ENCODE assay signal across 19 cellular contexts in the genomic region with DNA sequence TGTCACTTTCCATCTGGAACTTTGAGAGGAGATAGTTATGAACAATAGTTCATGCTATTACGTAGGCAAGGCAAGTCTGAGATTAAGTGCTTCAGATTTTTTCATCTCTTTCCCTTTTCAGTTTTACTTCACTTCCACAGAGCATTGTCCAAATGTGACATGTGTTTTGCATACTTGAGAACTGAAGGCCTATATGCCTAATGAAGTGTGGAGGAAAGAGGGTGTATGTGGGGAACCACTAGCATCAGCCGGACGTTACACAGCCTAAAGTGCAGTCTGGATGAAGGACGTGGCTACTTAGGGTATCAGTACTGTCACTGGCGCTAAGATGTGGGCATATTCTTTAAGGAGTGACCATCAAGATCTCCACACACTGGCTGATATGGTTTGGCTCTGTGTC. TPM values are rescaled to one million over a fixed set of nuclear protein-coding genes. Genes with fewer than 3 reads are reported as not detected.
DNase-seq lines count a peak whose midpoint lies in the region; ATAC-seq, FAIRE-seq and TF ChIP-seq lines count a peak whose summit lies in the region.
"Had no signal": no experiment of that assay in that cellular context is flagged by ENCODE, and none has a peak within 500 bp of the region (broad histone marks: within the 10 kb centered on the region; RNA-seq: fewer than 3 reads in every experiment).

No MANE protein-coding gene starts in this region.

- H4K20me1 ChIP-seq in IMR-90 (ENCODE audit: insufficient read depth, low read length): no peaks in the 10 kb centered on the region
- H4K20me1 ChIP-seq in fibroblast of lung (ENCODE audit: control insufficient read depth, extremely low read depth, insufficient read depth, low read length): no peaks in the 10 kb centered on the region
- H4K20me1 ChIP-seq: BLaER1 treated with 17β-estradiol and CSF1 and Interleukin-3, amounts not matched to agents 10 nM and 100 nM had no signal

- H2BK15ac ChIP-seq in IMR-90 (ENCODE audit: low read depth, low read length): no peak overlapping the region

- H3K4me3 ChIP-seq in IMR-90 (ENCODE audit: insufficient read depth, low read depth, low read length): no peak overlapping the region
- no peak overlapping the region for H3K4me3 ChIP-seq in fibroblast of lung (replicated peaks in 1 of 4; ENCODE audit: control extremely low read depth in 1 of 4, insufficient read depth in 1 of 4, low read depth in 3 of 4, low read length in 4 of 4)
- H3K4me3 ChIP-seq: BLaER1 treated with 17β-estradiol and CSF1 and Interleukin-3, amounts not matched to agents 10 nM and 100 nM; HAP-1 had no signal

- no peak overlapping the region for H3K4ac ChIP-seq in IMR-90 (ENCODE audit: low read depth, low read length)

- TF ChIP-seq POLR2A in GM12892 (IDR thresholded peaks at IDR 0.05; ENCODE audit: low read depth, low read length) (no peak), IMR-90 (IDR thresholded peaks at IDR 0.05; ENCODE audit: low read depth, low read length) (no peak)

- no peak overlapping the region for H2BK5ac ChIP-seq in IMR-90 (ENCODE audit: low read depth, low read length, poor library complexity, severe bottlenecking)

- H3K9ac ChIP-seq in IMR-90 (ENCODE audit: low read depth, low read length): no peak overlapping the region
- H3K9ac ChIP-seq in fibroblast of lung (ENCODE audit: insufficient read depth, low read length): no peak overlapping the region
- H3K9ac ChIP-seq: BLaER1 treated with 17β-estradiol and CSF1 and Interleukin-3, amounts not matched to agents 10 nM and 100 nM had no signal

- H3K79me1 ChIP-seq in IMR-90 (ENCODE audit: low read depth in 1 of 2, low read length in 2 of 2): no peaks in the 10 kb centered on the region

- H2AK5ac ChIP-seq in IMR-90 (ENCODE audit: low read depth, low read length): no peak overlapping the region

- peak; percentile 5 for FAIRE-seq in GM12892 (lab: Jason Lieb, UNC)
- FAIRE-seq: D721Med, H54 had no signal

- no peak for TF ChIP-seq CTCF in IMR-90 (conservative IDR thresholded peaks at IDR 0.05; ENCODE audit: low read depth, low read length)
- TF ChIP-seq CTCF in fibroblast of lung (conservative IDR thresholded peaks at IDR 0.05 in 1 of 2, IDR thresholded peaks at IDR 0.05 in 1 of 2; ENCODE audit: low read depth in 1 of 2, low read length in 2 of 2): no peak

- H3K4me2 ChIP-seq in IMR-90 (ENCODE audit: low read depth, low read length) (no peak overlapping the region), fibroblast of lung (ENCODE audit: extremely low read depth, insufficient read depth, low read length) (no peak overlapping the region)
- H3K4me2 ChIP-seq: BLaER1 treated with 17β-estradiol and CSF1 and Interleukin-3, amounts not matched to agents 10 nM and 100 nM had no signal

- no peak overlapping the region for H3K56ac ChIP-seq in IMR-90 (ENCODE audit: extremely low read depth, insufficient read depth, low read length)

- H3K9me1 ChIP-seq in IMR-90 (ENCODE audit: insufficient read depth, low read length): no peaks in the 10 kb centered on the region

- in situ Hi-C loops in IMR-90 (cut with MboI; ENCODE audit: low sequenced_read_pairs): no loop called here

- H3K23ac ChIP-seq in IMR-90 (ENCODE audit: low read depth, low read length): no peak overlapping the region

- H2BK20ac ChIP-seq in IMR-90 (ENCODE audit: low read depth, low read length): no peak overlapping the region

- H3K27me3 ChIP-seq in IMR-90 (ENCODE audit: control insufficient read depth, insufficient read depth, low read length): no peaks in the 10 kb centered on the region
- H3K27me3 ChIP-seq in fibroblast of lung (ENCODE audit: control insufficient read depth, insufficient read depth, low read length): no peaks in the 10 kb centered on the region
- H3K27me3 ChIP-seq: BE2C; BLaER1 treated with 17β-estradiol and CSF1 and Interleukin-3, amounts not matched to agents 10 nM and 100 nM had no signal

- POLR2A ChIA-PET in IMR-90 (lab: Charles Lee; ENCODE audit: unreplicated experiment): no interaction called here

- H2AFZ ChIP-seq in IMR-90 (replicated peaks; ENCODE audit: low read length, poor library complexity) (peak overlapping the region; percentile 32), fibroblast of lung (ENCODE audit: low read length) (peak overlapping the region; percentile 13)

- DNase-seq in GM12892 (ENCODE audit: insufficient read length) (no peak), IMR-90 (no peak), fibroblast of lung (ENCODE audit: low read depth in 2 of 2) (no peak), AML-193 (lab: John Stamatoyannopoulos, UW) (no peak), midbrain (lab: John Stamatoyannopoulos, UW) (no peak), NCI-H1105 treated with DMSO at 0.1 percent for 48 hours (lab: John Stamatoyannopoulos, UW) (no peak)
- DNase-seq: BE2C; CD4-positive, alpha-beta T cell; CD8-positive, alpha-beta memory T cell; DMS 273 treated with DMSO at 0.1 percent for 48 hours; DMS79 treated with DMSO at 0.1 percent for 48 hours; GF-D8; GOT3; HFFc6 had no signal

- H3K18ac ChIP-seq in IMR-90 (ENCODE audit: low read depth, low read length): no peak overlapping the region

- no CpG with 5 or more reads among the region's 5 CpGs for WGBS in IMR-90 (ENCODE audit: extremely low coverage in 2 of 2, insufficient read length in 1 of 2), 2 experiments

- no peak overlapping the region for H4K5ac ChIP-seq in IMR-90 (ENCODE audit: low read depth, low read length)

- no peak overlapping the region for H4K8ac ChIP-seq in IMR-90 (ENCODE audit: low read depth in 2 of 2, low read length in 2 of 2)

- no peak overlapping the region for H3K14ac ChIP-seq in IMR-90 (replicated peaks; ENCODE audit: low read depth, low read length)

- CTCF ChIA-PET in IMR-90 (lab: Yijun Ruan, JAX): no interaction called here

- H4K91ac ChIP-seq in IMR-90 (ENCODE audit: insufficient read depth, low read depth, low read length): no peak overlapping the region

- H2AK9ac ChIP-seq in IMR-90 (replicated peaks; ENCODE audit: low read depth, low read length, poor library complexity): no peak overlapping the region

- intact Hi-C loops in IMR-90 (cut with micrococcal nuclease): no loop called here

- H3K27ac ChIP-seq in IMR-90 (ENCODE audit: insufficient read depth, low read length) (no peak overlapping the region), fibroblast of lung (ENCODE audit: insufficient read depth, low read length) (no peak overlapping the region)
- H3K27ac ChIP-seq: BLaER1 treated with 17β-estradiol and CSF1 and Interleukin-3, amounts not matched to agents 10 nM and 100 nM had no signal

- TF ChIP-seq RAD21 in IMR-90 (IDR thresholded peaks at IDR 0.05; ENCODE audit: low read length): no peak

- H3K36me3 ChIP-seq in IMR-90 (ENCODE audit: control insufficient read depth, insufficient read depth, low read length): no peaks in the 10 kb centered on the region
- no peaks in the 10 kb centered on the region for H3K36me3 ChIP-seq in fibroblast of lung (ENCODE audit: control insufficient read depth, insufficient read depth, low read length)
- H3K36me3 ChIP-seq: BE2C; BLaER1 treated with 17β-estradiol and CSF1 and Interleukin-3, amounts not matched to agents 10 nM and 100 nM; HAP-1 had no signal

- no peaks in the 10 kb centered on the region for H3K9me3 ChIP-seq in IMR-90 (ENCODE audit: control insufficient read depth, insufficient read depth, low read length)
- no peaks in the 10 kb centered on the region for H3K9me3 ChIP-seq in fibroblast of lung (ENCODE audit: control insufficient read depth, insufficient read depth, low read depth, low read length)
- H3K9me3 ChIP-seq: BE2C, HAP-1 had no signal

- no peaks in the 10 kb centered on the region for H3K79me2 ChIP-seq in fibroblast of lung (ENCODE audit: control insufficient read depth, insufficient read depth, low read length)

- BruUV-seq in IMR-90 (replicated peaks; lab: Mats Ljungman, UMichigan): no TSS peak

- H2BK120ac ChIP-seq in IMR-90 (ENCODE audit: low read depth, low read length): no peak overlapping the region

- dilution Hi-C loops in IMR-90 (cut with HindIII; ENCODE audit: low sequenced_read_pairs, unreplicated experiment): no loop called here

- H3K4me1 ChIP-seq in IMR-90 (ENCODE audit: control insufficient read depth, insufficient read depth, low read length) (no peaks in the 10 kb centered on the region), fibroblast of lung (ENCODE audit: control insufficient read depth, extremely low read depth, insufficient read depth, low read length) (no peaks in the 10 kb centered on the region)
- H3K4me1 ChIP-seq: BE2C; BLaER1 treated with 17β-estradiol and CSF1 and Interleukin-3, amounts not matched to agents 10 nM and 100 nM; HAP-1 had no signal

- ATAC-seq in IMR-90 (ENCODE audit: low read depth) (no peak), HG03432 (IDR thresholded peaks at IDR 0.05; ENCODE audit: unreplicated experiment) (no peak)

TF ChIP-seq in IMR-90, 13 proteins besides CTCF, POLR2A, EP300 and RAD21:
- TF ChIP-seq MAFK (IDR thresholded peaks at IDR 0.05; ENCODE audit: low read depth, low read length) (no peak), BHLHE40 (IDR thresholded peaks at IDR 0.05; ENCODE audit: low read depth, low read length) (no peak)

RNA-seq across cellular contexts. Expression of a gene that starts 26.2 kb away (rescaled TPM):
- 7.1 TPM for polyA plus RNA-seq in GM12892 (2012; ENCODE audit: missing spikeins)
- 5.6 and 7.5 TPM in 2 replicates for total RNA-seq in IMR-90 (2012; rRNA removed)
- polyA plus RNA-seq in IMR-90 (2012; rRNA removed): 2.7 and 3.3 TPM in 2 replicates
- polyA plus RNA-seq in IMR-90 (2012; cell fraction: cytosol; rRNA removed): 2.1 and 2.3 TPM in 2 replicates
- 0.72 and 1.1 TPM in 2 replicates for polyA plus RNA-seq in IMR-90 (2012; cell fraction: nucleus; rRNA removed; ENCODE audit: low replicate concordance)
- total RNA-seq in fibroblast of lung: 11.8 and 15.9 TPM in 2 replicates
- polyA plus RNA-seq in fibroblast of lung: 4.3 and 4.9 TPM in 2 replicates
- polyA plus RNA-seq in fibroblast of lung (2012): 4.7 and 5.3 TPM in 2 replicates
- polyA minus RNA-seq in fibroblast of lung (ENCODE audit: low replicate concordance): 0.59 and 2.7 TPM in 2 replicates
